ENCODE assay signal across 37 cellular contexts in the genomic region with DNA sequence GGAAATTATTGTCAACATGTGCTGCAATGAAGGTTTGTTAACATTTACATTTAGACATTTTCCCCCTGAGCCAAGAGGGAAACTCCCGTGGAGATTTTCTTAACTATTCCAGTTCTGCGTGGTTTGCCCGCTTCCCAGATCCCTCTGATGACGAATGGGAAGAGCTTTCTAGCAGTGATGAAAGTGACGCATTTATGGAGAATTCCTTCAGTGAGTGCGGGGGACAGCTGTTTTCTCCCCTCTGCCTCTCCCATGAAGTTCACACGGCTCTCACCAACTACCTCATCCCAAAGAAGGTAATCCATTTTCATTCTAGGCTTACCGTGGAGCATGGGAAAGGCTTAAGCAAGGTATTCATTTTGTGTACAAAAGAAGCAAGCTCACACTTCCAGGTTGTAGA.
"Had no signal": no experiment of that assay in that cellular context is flagged by ENCODE, and none has a peak within 500 bp of the region (broad histone marks: within the 10 kb centered on the region; RNA-seq: fewer than 3 reads in every experiment).

No MANE protein-coding gene starts in this region.

- H3K4me3 ChIP-seq: adrenal gland, ascending aorta, cardiac muscle cell had no signal

- DNase-seq: activated B cell treated with CpG ODN at 0.5 μM for 24 hours; activated CD4-positive, alpha-beta memory T cell treated with anti-CD3 and anti-CD28 coated beads for 36 hours; activated CD4-positive, alpha-beta T cell treated with anti-CD3 and anti-CD28 coated beads for 4 hours; activated CD4-positive, alpha-beta T cell treated with anti-CD3 and anti-CD28 coated beads, Interleukin-2, amount 10 ng/mL, durations not matched to agents 24 days and 14 days; activated CD4-positive, alpha-beta T cell treated with anti-CD3 and anti-CD28 coated beads, Interleukin-2, amount 50 U/mL, for 1 hour; activated CD4-positive, alpha-beta T cell treated with anti-CD3 and anti-CD28 coated beads, Interleukin-2, amount 50 U/mL, for 4 hours; activated CD4-positive, CD25-positive, alpha-beta regulatory T cell treated with anti-CD3 and anti-CD28 coated beads, Interleukin-2, amount 50 U/mL, for 72 hours; activated CD8-positive, alpha-beta memory T cell treated with anti-CD3 and anti-CD28 coated beads, Interleukin-2, amount 50 U/mL, for 4 hours; activated CD8-positive, alpha-beta T cell treated with anti-CD3 and anti-CD28 coated beads for 36 hours; activated effector memory CD4-positive, alpha-beta T cell treated with anti-CD3 and anti-CD28 coated beads, Interleukin-2, amount 50 U/mL, for 16 hours; activated gamma-delta T cell treated with Interleukin-2 at 50 U/mL for 16 hours; activated naive CD4-positive, alpha-beta T cell; activated naive CD4-positive, alpha-beta T cell treated with anti-CD3 and anti-CD28 coated beads for 36 hours; activated naive CD4-positive, alpha-beta T cell treated with anti-CD3 and anti-CD28 coated beads, Interleukin-2, amount 50 U/mL, for 16 hours; activated naive CD8-positive, alpha-beta T cell treated with anti-CD3 and anti-CD28 coated beads for 36 hours; activated T-cell treated with anti-CD3 and anti-CD28 coated beads for 4 hours; activated T-cell treated with anti-CD3 and anti-CD28 coated beads, Interleukin-2, amount 50 U/mL, for 1 hour; activated T-cell treated with anti-CD3 and anti-CD28 coated beads, Interleukin-2, amount 50 U/mL, for 4 hours; activated T-cell treated with anti-CD3 and anti-CD28 coated beads, Interleukin-2, amount 50 U/mL, for 72 hours; adrenal gland; amygdala; anterior cingulate cortex; caudate nucleus; cerebellar nuclear complex; T-helper 1 cell; T-helper 2 cell; T-helper 9 cell had no signal

- H3K27me3 Mint-ChIP-seq: activated B cell treated with CpG ODN at 0.5 μM for 24 hours; activated CD4-positive, alpha-beta memory T cell treated with anti-CD3 and anti-CD28 coated beads for 36 hours; activated CD4-positive, alpha-beta T cell treated with anti-CD3 and anti-CD28 coated beads, Interleukin-2, amount 10 ng/mL, durations not matched to agents 24 days and 14 days; activated CD8-positive, alpha-beta T cell treated with anti-CD3 and anti-CD28 coated beads for 36 hours; activated naive CD8-positive, alpha-beta T cell treated with anti-CD3 and anti-CD28 coated beads for 36 hours; activated T-helper 17 cell treated with anti-CD3 and anti-CD28 coated beads, Interleukin-2, amount 50 U/mL, for 72 hours; brain; central memory CD8-positive, alpha-beta T cell had no signal

- H3K4me1 Mint-ChIP-seq: activated B cell treated with CpG ODN at 0.5 μM for 24 hours; activated T-helper 17 cell treated with anti-CD3 and anti-CD28 coated beads, Interleukin-2, amount 50 U/mL, for 72 hours; brain had no signal

- H3K27me3 ChIP-seq: adrenal gland, ascending aorta, cardiac muscle cell had no signal

- H3K27ac ChIP-seq: adrenal gland, ascending aorta, cardiac muscle cell, VCaP had no signal

- H3K9me3 Mint-ChIP-seq: activated B cell treated with CpG ODN at 0.5 μM for 24 hours; activated CD4-positive, alpha-beta memory T cell treated with anti-CD3 and anti-CD28 coated beads for 36 hours; activated CD4-positive, alpha-beta T cell treated with anti-CD3 and anti-CD28 coated beads, Interleukin-2, amount 10 ng/mL, durations not matched to agents 24 days and 14 days; activated CD8-positive, alpha-beta T cell treated with anti-CD3 and anti-CD28 coated beads for 36 hours; activated naive CD4-positive, alpha-beta T cell treated with anti-CD3 and anti-CD28 coated beads for 36 hours; activated naive CD4-positive, alpha-beta T cell treated with anti-CD3 and anti-CD28 coated beads, Interleukin-2, amount 50 U/mL, for 72 hours; activated naive CD8-positive, alpha-beta T cell treated with anti-CD3 and anti-CD28 coated beads for 36 hours; activated T-cell treated with anti-CD3 and anti-CD28 coated beads, Interleukin-2, amount 50 U/mL, for 4 hours; activated T-cell treated with anti-CD3 and anti-CD28 coated beads, Interleukin-2, amount 50 U/mL, for 72 hours; activated T-helper 1 cell treated with anti-CD3 and anti-CD28 coated beads, Interleukin-12 subunit alpha, Interleukin-12 subunit beta, Interleukin-2, Interleukin-4 antibody, amounts not matched to agents 30 ng/mL and 10 ng/mL and 1 ng/mL, durations not matched to agents 14 hours and 24 hours and 36 hours; activated T-helper 17 cell treated with anti-CD3 and anti-CD28 coated beads, Interleukin-2, amount 50 U/mL, for 72 hours; brain; central memory CD8-positive, alpha-beta T cell; T-helper 1 cell treated with Interleukin-12 subunit alpha and Interleukin-12 subunit beta and Interleukin-4 antibody, amounts not matched to agents 30 μg/mL and 1 μg/mL, for 36 hours; T-helper 2 cell treated with Interferon-gamma antibody and Interleukin-4, amounts not matched to agents 5 μg/mL and 100 μg/mL, for 36 hours had no signal

- H3K4me1 ChIP-seq: adrenal gland, ascending aorta had no signal

- H3K27ac Mint-ChIP-seq: activated B cell treated with CpG ODN at 0.5 μM for 24 hours; activated CD4-positive, alpha-beta memory T cell treated with anti-CD3 and anti-CD28 coated beads for 36 hours; activated CD4-positive, alpha-beta T cell treated with anti-CD3 and anti-CD28 coated beads, Interleukin-2, amount 10 ng/mL, durations not matched to agents 24 days and 14 days; activated CD8-positive, alpha-beta T cell treated with anti-CD3 and anti-CD28 coated beads for 36 hours; activated naive CD4-positive, alpha-beta T cell treated with anti-CD3 and anti-CD28 coated beads for 36 hours; activated naive CD4-positive, alpha-beta T cell treated with anti-CD3 and anti-CD28 coated beads, Interleukin-2, amount 50 U/mL, for 72 hours; activated naive CD8-positive, alpha-beta T cell treated with anti-CD3 and anti-CD28 coated beads for 36 hours; activated T-cell treated with anti-CD3 and anti-CD28 coated beads, Interleukin-2, amount 50 U/mL, for 72 hours; activated T-helper 1 cell treated with anti-CD3 and anti-CD28 coated beads, Interleukin-12 subunit alpha, Interleukin-12 subunit beta, Interleukin-2, Interleukin-4 antibody, amounts not matched to agents 30 ng/mL and 10 ng/mL and 1 ng/mL, durations not matched to agents 14 hours and 24 hours and 36 hours; activated T-helper 17 cell treated with anti-CD3 and anti-CD28 coated beads, Interleukin-2, amount 50 U/mL, for 72 hours; brain; T-helper 1 cell treated with Interleukin-12 subunit alpha and Interleukin-12 subunit beta and Interleukin-4 antibody, amounts not matched to agents 30 μg/mL and 1 μg/mL, for 36 hours; T-helper 2 cell treated with Interferon-gamma antibody and Interleukin-4, amounts not matched to agents 5 μg/mL and 100 μg/mL, for 36 hours had no signal

- H3K4me3 Mint-ChIP-seq: activated B cell treated with CpG ODN at 0.5 μM for 24 hours; activated CD4-positive, alpha-beta memory T cell treated with anti-CD3 and anti-CD28 coated beads for 36 hours; activated CD4-positive, alpha-beta T cell treated with anti-CD3 and anti-CD28 coated beads, Interleukin-2, amount 10 ng/mL, durations not matched to agents 24 days and 14 days; activated CD8-positive, alpha-beta T cell treated with anti-CD3 and anti-CD28 coated beads for 36 hours; activated naive CD4-positive, alpha-beta T cell treated with anti-CD3 and anti-CD28 coated beads for 36 hours; activated naive CD8-positive, alpha-beta T cell treated with anti-CD3 and anti-CD28 coated beads for 36 hours; activated T-cell treated with anti-CD3 and anti-CD28 coated beads, Interleukin-2, amount 50 U/mL, for 4 hours; activated T-cell treated with anti-CD3 and anti-CD28 coated beads, Interleukin-2, amount 50 U/mL, for 72 hours; activated T-helper 1 cell treated with anti-CD3 and anti-CD28 coated beads, Interleukin-12 subunit alpha, Interleukin-12 subunit beta, Interleukin-2, Interleukin-4 antibody, amounts not matched to agents 30 ng/mL and 10 ng/mL and 1 ng/mL, durations not matched to agents 14 hours and 24 hours and 36 hours; activated T-helper 17 cell treated with anti-CD3 and anti-CD28 coated beads, Interleukin-2, amount 50 U/mL, for 72 hours; brain; central memory CD8-positive, alpha-beta T cell; T-helper 1 cell treated with Interleukin-12 subunit alpha and Interleukin-12 subunit beta and Interleukin-4 antibody, amounts not matched to agents 30 μg/mL and 1 μg/mL, for 36 hours; T-helper 2 cell treated with Interferon-gamma antibody and Interleukin-4, amounts not matched to agents 5 μg/mL and 100 μg/mL, for 36 hours had no signal

- H3K9me3 ChIP-seq: adrenal gland, ascending aorta had no signal
